13 cellular contexts compared by ENCODE assay signal in genomic region chr10:71280216-71280615, GRCh38. TPM values are rescaled to one million over a fixed set of nuclear protein-coding genes. Genes with fewer than 3 reads are reported as not detected.
DNase-seq lines count a peak whose midpoint lies in the region; TF ChIP-seq lines count a peak whose summit lies in the region.
"Had no signal": no experiment of that assay in that cellular context is flagged by ENCODE, and none has a peak within 500 bp of the region (broad histone marks: within the 10 kb centered on the region; RNA-seq: fewer than 3 reads in every experiment).

No MANE protein-coding gene starts in this region.

- H3K27me3 ChIP-seq in A673 (replicated peaks; ENCODE audit: insufficient read depth, low read depth, low read length, poor library complexity) = no peaks in the 10 kb centered on the region

- peaks cover 29% of the 10 kb centered on the region for H3K4me1 ChIP-seq in A673 (ENCODE audit: insufficient read depth, low read length, poor library complexity, severe bottlenecking)

- H3K36me3 Mint-ChIP-seq in CD14-positive monocyte (no peaks in the 10 kb centered on the region), brain (no peaks in the 10 kb centered on the region), nephron (ENCODE audit: low read depth) (peaks cover 26% of the 10 kb centered on the region)
- no peaks in the 10 kb centered on the region for H3K36me3 Mint-ChIP-seq in activated T-helper 1 cell treated with anti-CD3 and anti-CD28 coated beads, Interleukin-12 subunit alpha, Interleukin-12 subunit beta, Interleukin-2, Interleukin-4 antibody, amounts not matched to agents 30 ng/mL and 10 ng/mL and 1 ng/mL, durations not matched to agents 14 hours and 24 hours and 36 hours (ENCODE audit: low read depth)
- H3K36me3 Mint-ChIP-seq: CD4-positive, alpha-beta memory T cell had no signal

- no peaks in the 10 kb centered on the region for H3K9me3 ChIP-seq in A673 (ENCODE audit: low read depth, low read length, poor library complexity, severe bottlenecking)

- POLR2A ChIA-PET in A673 (lab: Charles Lee; ENCODE audit: low non-redundant PET) = no interaction called here

- no peak overlapping the region for H3K4me3 ChIP-seq in A673 (ENCODE audit: low read depth, low read length, poor library complexity, severe bottlenecking)
- H3K4me3 ChIP-seq: K562 had no signal

- H3K27ac Mint-ChIP-seq in CD14-positive monocyte (peak overlapping the region in 3 of 7 donors; percentile 37 to 81 (median 72)), brain (peak overlapping the region in 3 of 5 experiments; percentile 20 to 87 (median 50)), nephron (peak overlapping the region in 2 of 3 experiments; percentile 67 to 75)
- no peak overlapping the region for H3K27ac Mint-ChIP-seq in activated T-helper 1 cell treated with anti-CD3 and anti-CD28 coated beads, Interleukin-12 subunit alpha, Interleukin-12 subunit beta, Interleukin-2, Interleukin-4 antibody, amounts not matched to agents 30 ng/mL and 10 ng/mL and 1 ng/mL, durations not matched to agents 14 hours and 24 hours and 36 hours
- H3K27ac Mint-ChIP-seq: CD4-positive, alpha-beta memory T cell had no signal

- peaks cover 0 to 4% (median 0%) of the 10 kb centered on the region in 3 donors for H3K27me3 Mint-ChIP-seq in CD14-positive monocyte (ENCODE audit: low read depth in 3 of 3)
- no peaks in the 10 kb centered on the region for H3K27me3 Mint-ChIP-seq in brain
- peaks cover 6% of the 10 kb centered on the region for H3K27me3 Mint-ChIP-seq in nephron (ENCODE audit: low read depth)
- no peaks in the 10 kb centered on the region for H3K27me3 Mint-ChIP-seq in activated T-helper 1 cell treated with anti-CD3 and anti-CD28 coated beads, Interleukin-12 subunit alpha, Interleukin-12 subunit beta, Interleukin-2, Interleukin-4 antibody, amounts not matched to agents 30 ng/mL and 10 ng/mL and 1 ng/mL, durations not matched to agents 14 hours and 24 hours and 36 hours (ENCODE audit: insufficient read depth)
- H3K27me3 Mint-ChIP-seq: CD4-positive, alpha-beta memory T cell had no signal

- TF ChIP-seq CTCF in A673 (conservative IDR thresholded peaks at IDR 0.05; ENCODE audit: low read depth, low read length) (no peak), CD14-positive monocyte (IDR thresholded peaks at IDR 0.05) (no peak), brain (conservative IDR thresholded peaks at IDR 0.05) (no peak), nephron (IDR thresholded peaks at IDR 0.05; ENCODE audit: unreplicated experiment in 3 of 3) (no peak)

- no peaks in the 10 kb centered on the region for H3K9me3 Mint-ChIP-seq in CD14-positive monocyte
- H3K9me3 Mint-ChIP-seq in brain = peaks cover 0 to 4% (median 0%) of the 10 kb centered on the region in 5 experiments
- H3K9me3 Mint-ChIP-seq in nephron = no peaks in the 10 kb centered on the region
- H3K9me3 Mint-ChIP-seq in activated T-helper 1 cell treated with anti-CD3 and anti-CD28 coated beads, Interleukin-12 subunit alpha, Interleukin-12 subunit beta, Interleukin-2, Interleukin-4 antibody, amounts not matched to agents 30 ng/mL and 10 ng/mL and 1 ng/mL, durations not matched to agents 14 hours and 24 hours and 36 hours = no peaks in the 10 kb centered on the region
- H3K9me3 Mint-ChIP-seq: CD4-positive, alpha-beta memory T cell had no signal

- H3K4me1 Mint-ChIP-seq in CD14-positive monocyte (peaks cover 23% of the 10 kb centered on the region), brain (peaks cover 36% of the 10 kb centered on the region), nephron (peaks cover 16% of the 10 kb centered on the region)
- no peaks in the 10 kb centered on the region for H3K4me1 Mint-ChIP-seq in activated T-helper 1 cell treated with anti-CD3 and anti-CD28 coated beads, Interleukin-12 subunit alpha, Interleukin-12 subunit beta, Interleukin-2, Interleukin-4 antibody, amounts not matched to agents 30 ng/mL and 10 ng/mL and 1 ng/mL, durations not matched to agents 14 hours and 24 hours and 36 hours (ENCODE audit: low read depth)
- H3K4me1 Mint-ChIP-seq: CD4-positive, alpha-beta memory T cell had no signal

- no peaks in the 10 kb centered on the region for H3K36me3 ChIP-seq in A673 (ENCODE audit: insufficient read depth, low read length, poor library complexity, severe bottlenecking)

- no TSS peak for BruUV-seq in A673 (replicated peaks; lab: Mats Ljungman, UMichigan)

- DNase-seq in A673 (ENCODE audit: low spot score) = peak; percentile 59
- no peak for DNase-seq in CD14-positive monocyte (ENCODE audit: low spot score)
- no peak for DNase-seq in NCI-H2107 (lab: John Stamatoyannopoulos, UW)
- no peak for DNase-seq in activated T-helper 1 cell treated with anti-CD3 and anti-CD28 coated beads, Interleukin-12 subunit alpha, Interleukin-12 subunit beta, Interleukin-2, Interleukin-4 antibody, amounts not matched to agents 30 ng/mL and 10 ng/mL and 1 ng/mL, durations not matched to agents 14 hours and 24 hours and 36 hours (ENCODE audit: low spot score)
- no peak for DNase-seq in NCI-H524 (lab: John Stamatoyannopoulos, UW)
- DNase-seq: AML-193; CD4-positive, alpha-beta memory T cell; NCI-H1436; NCI-H510A treated with DMSO at 0.1 percent for 48 hours; SHP77 treated with DMSO at 0.1 percent for 48 hours had no signal

- peak overlapping the region; percentile 63 for H3K27ac ChIP-seq in A673 (ENCODE audit: low read depth, low read length, poor library complexity, severe bottlenecking)

- H3K4me3 Mint-ChIP-seq in CD14-positive monocyte (peak overlapping the region; percentile 53 to 72), brain (no peak overlapping the region), nephron (no peak overlapping the region)
- no peak overlapping the region for H3K4me3 Mint-ChIP-seq in activated T-helper 1 cell treated with anti-CD3 and anti-CD28 coated beads, Interleukin-12 subunit alpha, Interleukin-12 subunit beta, Interleukin-2, Interleukin-4 antibody, amounts not matched to agents 30 ng/mL and 10 ng/mL and 1 ng/mL, durations not matched to agents 14 hours and 24 hours and 36 hours
- H3K4me3 Mint-ChIP-seq: CD4-positive, alpha-beta memory T cell had no signal

- CTCF ChIA-PET in A673 (lab: Charles Lee) = interaction anchor here (1.2 to 1.3 kb wide), 2 partner anchors 10 to 355 kb away, joined by 3 to 8 read pairs; no protein-coding TSS in a partner anchor

- intact Hi-C loops in A673 (cut with micrococcal nuclease; ENCODE audit: unreplicated experiment) = loop anchor here (10.0 kb wide), 1 partner anchor 725 kb away; no protein-coding TSS in a partner anchor
- intact Hi-C loops in CD14-positive monocyte (cut with micrococcal nuclease) = no loop called here
- intact Hi-C loops in activated T-helper 1 cell treated with anti-CD3 and anti-CD28 coated beads, Interleukin-12 subunit alpha, Interleukin-12 subunit beta, Interleukin-2, Interleukin-4 antibody, amounts not matched to agents 30 ng/mL and 10 ng/mL and 1 ng/mL, durations not matched to agents 14 hours and 24 hours and 36 hours (cut with micrococcal nuclease) = no loop called here

RNA-seq across cellular contexts. Expression of gene SLC29A3, which starts 38.8 kb away (rescaled TPM):
- 6.1 and 6.6 TPM in 2 replicates for total RNA-seq in A673 (2021)
- polyA plus RNA-seq in CD14-positive monocyte (10 to 100 TPM; 16.6 to 28.4 TPM), brain (ENCODE audit: insufficient read depth, low read depth, low replicate concordance) (7.7 TPM)
- total RNA-seq in activated T-helper 1 cell treated with anti-CD3 and anti-CD28 coated beads, Interleukin-12 subunit alpha, Interleukin-12 subunit beta, Interleukin-2, Interleukin-4 antibody, amounts not matched to agents 30 ng/mL and 10 ng/mL and 1 ng/mL, durations not matched to agents 14 hours and 24 hours and 36 hours = 6.6 and 6.8 TPM in 2 replicates

Comparison
In these comparisons a context has a peak if more than half of its experiments do, and no peak if none do; other contexts are left out.
1. H3K4me3 Mint-ChIP-seq: peak in CD14-positive monocyte (2 of 2); none in brain (0 of 5), nephron (0 of 3) and activated T-helper 1 cell treated with anti-CD3 and anti-CD28 coated beads, Interleukin-12 subunit alpha, Interleukin-12 subunit beta, Interleukin-2, Interleukin-4 antibody, amounts not matched to agents 30 ng/mL and 10 ng/mL and 1 ng/mL, durations not matched to agents 14 hours and 24 hours and 36 hours (single experiment).